Comparison of ENCODE assay signal across 15 cellular contexts in genomic region chr16:69501956-69502457, GRCh38.
DNase-seq lines count a peak whose midpoint lies in the region; TF ChIP-seq lines count a peak whose summit lies in the region.
"Had no signal": no experiment of that assay in that cellular context is flagged by ENCODE, and none has a peak within 500 bp of the region (broad histone marks: within the 10 kb centered on the region; RNA-seq: fewer than 3 reads in every experiment).

No MANE protein-coding gene starts in this region.

- peak overlapping the region; percentile 53 for H3K27ac ChIP-seq in parathyroid adenoma
- H3K27ac ChIP-seq: GM23248 had no signal

- H3K4me3 ChIP-seq in parathyroid adenoma (ENCODE audit: low read depth, low read length), result peak overlapping the region; percentile 43
- H3K4me3 ChIP-seq: GM23248 had no signal

- no peaks in the 10 kb centered on the region for H3K9me3 Mint-ChIP-seq in Calu3 (ENCODE audit: low read depth, unreplicated experiment)
- H3K9me3 Mint-ChIP-seq: CD4-positive, alpha-beta T cell had no signal

- H3K4me1 ChIP-seq in parathyroid adenoma, result peaks cover 8% of the 10 kb centered on the region

- H3K4me2 ChIP-seq in parathyroid adenoma (ENCODE audit: low read length), result peak overlapping the region; percentile 58

- intact Hi-C loops in Calu3 (cut with micrococcal nuclease; ENCODE audit: unreplicated experiment), result no loop called here

- H3K4me1 Mint-ChIP-seq in Calu3 (ENCODE audit: low read depth, unreplicated experiment), result peaks cover 8% of the 10 kb centered on the region

- H3K36me3 Mint-ChIP-seq in Calu3 (ENCODE audit: insufficient read depth, unreplicated experiment), result no peaks in the 10 kb centered on the region

- TF ChIP-seq CTCF in GM13976 (IDR thresholded peaks at IDR 0.05; ENCODE audit: borderline replicate concordance, control extremely low read depth, extremely low read depth, insufficient read depth, missing control alignments), result no peak
- TF ChIP-seq CTCF in parathyroid adenoma (IDR thresholded peaks at IDR 0.05), result no peak
- no peak for TF ChIP-seq CTCF in Calu3 (IDR thresholded peaks at IDR 0.05; ENCODE audit: unreplicated experiment)

- no TSS peak for BruUV-seq in Calu3 (replicated peaks; lab: Mats Ljungman, UMichigan)

- H2AFZ ChIP-seq in parathyroid adenoma, result peak overlapping the region; percentile 66
- H2AFZ ChIP-seq: GM23248 had no signal

- CTCF ChIA-PET in Calu3 (lab: Charles Lee), result no interaction called here
- CTCF ChIA-PET in HEK293T (lab: Yijun Ruan, JAX), result no interaction called here

- no peak overlapping the region for H3K27ac Mint-ChIP-seq in Calu3 (ENCODE audit: unreplicated experiment)
- H3K27ac Mint-ChIP-seq: CD4-positive, alpha-beta T cell had no signal

- in situ Hi-C loops in GM13976 (cut with MboI; ENCODE audit: low sequenced_read_pairs, unreplicated experiment), result no loop called here

- H3K4me3 Mint-ChIP-seq in Calu3 (ENCODE audit: low read depth, unreplicated experiment), result no peak overlapping the region
- H3K4me3 Mint-ChIP-seq: CD4-positive, alpha-beta T cell had no signal

- H3K9me3 ChIP-seq in parathyroid adenoma (ENCODE audit: control insufficient read depth, low read length), result no peaks in the 10 kb centered on the region

- DNase-seq in GM13976 (ENCODE audit: low spot score) (peak; percentile 59), HuH-7.5 (ENCODE audit: low spot score) (peak; percentile 36), amniotic epithelial cell (ENCODE audit: low read depth) (peak; percentile 46), Calu3 (no peak), foreskin melanocyte (no peak), NCI-H526 treated with DMSO at 0.1 percent for 48 hours (lab: John Stamatoyannopoulos, UW) (no peak), HEK293T (ENCODE audit: extremely low spot score) (no peak)
- DNase-seq: CD4-positive, alpha-beta T cell; central memory CD4-positive, alpha-beta T cell; erythroblast; GM23248; NCI-H187; right cardiac atrium; substantia nigra had no signal

- H3K79me2 ChIP-seq in parathyroid adenoma, result no peaks in the 10 kb centered on the region

- H3K9ac ChIP-seq in parathyroid adenoma, result no peak overlapping the region
- H3K9ac ChIP-seq: GM23248 had no signal

- H3K36me3 ChIP-seq in parathyroid adenoma (ENCODE audit: control insufficient read depth, insufficient read depth, low read length), result no peaks in the 10 kb centered on the region

- POLR2A ChIA-PET in HEK293T (lab: Yijun Ruan, JAX), result no interaction called here

- H3K27me3 Mint-ChIP-seq in Calu3 (ENCODE audit: unreplicated experiment), result peaks cover 14% of the 10 kb centered on the region
- H3K27me3 Mint-ChIP-seq: CD4-positive, alpha-beta T cell had no signal

- no peaks in the 10 kb centered on the region for H3K27me3 ChIP-seq in parathyroid adenoma (ENCODE audit: control insufficient read depth, insufficient read depth, low read length)

TF ChIP-seq in HEK293T, 16 proteins besides CTCF, POLR2A, EP300 and RAD21:
- no peak for TF ChIP-seq FOXK2 (IDR thresholded peaks at IDR 0.05)
- no peak for TF ChIP-seq FOXA1 (IDR thresholded peaks at IDR 0.05)
- no peak for TF ChIP-seq ZNF384 (IDR thresholded peaks at IDR 0.05)
- TF ChIP-seq PKNOX1 (IDR thresholded peaks at IDR 0.05), result no peak
- no peak for TF ChIP-seq BHLHE40 (IDR thresholded peaks at IDR 0.05; ENCODE audit: borderline replicate concordance)
- no peak for TF ChIP-seq ARNT (IDR thresholded peaks at IDR 0.05)
- no peak for TF ChIP-seq FOXM1 (IDR thresholded peaks at IDR 0.05; ENCODE audit: borderline replicate concordance)
- no peak for TF ChIP-seq L3MBTL2 (conservative IDR thresholded peaks at IDR 0.05)
- no peak for TF ChIP-seq SUZ12 (IDR thresholded peaks at IDR 0.05)
- no peak for TF ChIP-seq LEF1 (IDR thresholded peaks at IDR 0.05; ENCODE audit: borderline replicate concordance)
- TF ChIP-seq ELF4 (IDR thresholded peaks at IDR 0.05), result no peak
- TF ChIP-seq HDGF (IDR thresholded peaks at IDR 0.05; ENCODE audit: borderline replicate concordance), result no peak

Comparison
In these comparisons a context has a peak if more than half of its experiments do, and no peak if none do; other contexts are left out.
1. DNase-seq: peak in GM13976 (single experiment), HuH-7.5 (single experiment) and amniotic epithelial cell (single experiment); none in Calu3 (single experiment), foreskin melanocyte (single experiment), NCI-H526 treated with DMSO at 0.1 percent for 48 hours (single experiment) and HEK293T (single experiment).